ENCODE assay signal across 1 cellular context in genomic region chr3:48188266-48189201, GRCh38.
TF ChIP-seq lines count a peak whose summit lies in the region.

TSS of gene CDC25A (minus strand) at chr3:48188417. CDS start at chr3:48187947, 470 bp downstream.

TF ChIP-seq in HEK293, 187 proteins besides CTCF, POLR2A, EP300 and RAD21 (continued from another document):
- TF ChIP-seq ZNF580 (tag by site-specific recombination; IDR thresholded peaks at IDR 0.05) = 0 out of 2 replicates have a peak, but pooled peaks have one; percentile 30
- no peak for TF ChIP-seq ZNF843 (tag by site-specific recombination; IDR thresholded peaks at IDR 0.05)
- peak; percentile 99 for TF ChIP-seq KLF9 (tag by site-specific recombination; IDR thresholded peaks at IDR 0.05; ENCODE audit: low read depth)
- TF ChIP-seq ZNF423 (tag by site-specific recombination; IDR thresholded peaks at IDR 0.05) = no peak
- TF ChIP-seq ZNF677 (tag by site-specific recombination; IDR thresholded peaks at IDR 0.05) = 0 out of 2 replicates have a peak, but pooled peaks have one; percentile 15
- peak; percentile 98 for TF ChIP-seq SP2 (tag by site-specific recombination; IDR thresholded peaks at IDR 0.05)
- TF ChIP-seq ZNF140 (tag by site-specific recombination; IDR thresholded peaks at IDR 0.05) = no peak
- TF ChIP-seq GLIS2 (tag by site-specific recombination; IDR thresholded peaks at IDR 0.05) = peak; percentile 76
- peak; percentile 34 for TF ChIP-seq ZNF518A (tag by site-specific recombination; conservative IDR thresholded peaks at IDR 0.05; ENCODE audit: low read depth)
- TF ChIP-seq WT1 (tag by site-specific recombination; IDR thresholded peaks at IDR 0.05) = no peak
- TF ChIP-seq ZNF148 (tag by site-specific recombination; IDR thresholded peaks at IDR 0.05; ENCODE audit: borderline replicate concordance) = no peak
- no peak for TF ChIP-seq ZNF785 (tag by site-specific recombination; IDR thresholded peaks at IDR 0.05)
- no peak for TF ChIP-seq ZSCAN30 (tag by site-specific recombination; IDR thresholded peaks at IDR 0.05)
- TF ChIP-seq ZNF513 (tag by site-specific recombination; IDR thresholded peaks at IDR 0.05) = no peak
- TF ChIP-seq ZNF561 (tag by site-specific recombination; IDR thresholded peaks at IDR 0.05; ENCODE audit: borderline replicate concordance) = no peak; the same call in 1 of the 2 replicates
- TF ChIP-seq ZNF488 (tag by site-specific recombination; IDR thresholded peaks at IDR 0.05) = no peak
- TF ChIP-seq OSR2 (tag by site-specific recombination; IDR thresholded peaks at IDR 0.05) = no peak
- no peak for TF ChIP-seq ZNF292 (tag by site-specific recombination; IDR thresholded peaks at IDR 0.05; ENCODE audit: borderline replicate concordance, low read depth)
- peak; percentile 43; the same call in 1 of the 2 replicates for TF ChIP-seq KLF8 (tag by site-specific recombination; IDR thresholded peaks at IDR 0.05)
- TF ChIP-seq ZNF114 (tag by site-specific recombination; IDR thresholded peaks at IDR 0.05) = no peak
- no peak for TF ChIP-seq ZSCAN16 (tag by site-specific recombination; IDR thresholded peaks at IDR 0.05)
- TF ChIP-seq PRDM1 (tag by site-specific recombination; IDR thresholded peaks at IDR 0.05) = no peak
- no peak for TF ChIP-seq ZNF2 (tag by site-specific recombination; IDR thresholded peaks at IDR 0.05)
- TF ChIP-seq INSM2 (tag by site-specific recombination; IDR thresholded peaks at IDR 0.05) = no peak
- TF ChIP-seq ZNF157 (tag by site-specific recombination; IDR thresholded peaks at IDR 0.05) = no peak
- TF ChIP-seq ATF2 (tag by site-specific recombination; IDR thresholded peaks at IDR 0.05; ENCODE audit: low read depth) = no peak
- TF ChIP-seq ZNF366 (tag by site-specific recombination; conservative IDR thresholded peaks at IDR 0.05) = peak; percentile 89
- TF ChIP-seq ZNF658 (tag by site-specific recombination; IDR thresholded peaks at IDR 0.05) = no peak
- TF ChIP-seq YY1 (tag by site-specific recombination; IDR thresholded peaks at IDR 0.05) = peak; percentile 61
- TF ChIP-seq ZNF416 (tag by site-specific recombination; IDR thresholded peaks at IDR 0.05) = no peak
- no peak for TF ChIP-seq PRDM4 (tag by site-specific recombination; IDR thresholded peaks at IDR 0.05)
- TF ChIP-seq ZNF398 (tag by site-specific recombination; IDR thresholded peaks at IDR 0.05) = peak; percentile 17
